In the genomic region with DNA sequence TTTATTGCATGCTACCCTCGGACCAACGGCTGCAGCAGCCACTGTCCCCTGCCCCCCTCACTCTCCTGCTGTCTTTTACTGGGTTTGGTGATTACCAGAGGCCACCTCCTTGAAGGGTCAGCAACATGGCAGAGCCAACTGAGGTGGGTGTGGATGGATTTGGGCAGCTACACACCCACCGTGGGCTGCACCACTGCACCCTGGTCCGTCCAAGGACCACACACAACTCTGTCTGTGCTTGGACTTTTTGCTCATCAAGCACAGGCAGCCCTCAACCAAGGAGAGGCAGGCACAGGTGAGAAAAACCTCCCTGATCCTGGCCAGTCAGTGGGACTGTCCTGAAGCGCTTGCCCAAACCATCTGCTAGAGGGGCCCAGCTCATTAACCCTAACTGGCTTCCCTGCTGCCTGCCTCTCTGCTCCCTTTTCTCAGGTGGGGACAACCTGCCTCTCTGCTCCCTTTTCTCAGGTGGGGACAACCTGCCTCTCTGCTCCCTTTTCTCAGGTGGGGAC, we compare ENCODE assay signal across 20 cellular contexts.
"Had no signal": no experiment of that assay in that cellular context is flagged by ENCODE, and none has a peak within 500 bp of the region (broad histone marks: within the 10 kb centered on the region; RNA-seq: fewer than 3 reads in every experiment).

No MANE protein-coding gene starts in this region.

- H3K4me3 ChIP-seq: MG63, Peyer's patch, SJCRH30 had no signal

- FAIRE-seq: HTR-8/SVneo had no signal

- DNase-seq: KBM-7, MG63, NCI-H1092, NCI-H1105 treated with DMSO at 0.1 percent for 48 hours, NCI-H1417 treated with DMSO at 0.1 percent for 48 hours, NCI-H146, NCI-H1694 treated with DMSO at 0.1 percent for 48 hours, NCI-H1930, NCI-H2081, NCI-H2107, NCI-H2227 treated with DMSO at 0.1 percent for 48 hours, NCI-H524, NCI-H526 treated with DMSO at 0.1 percent for 48 hours, NCI-H774, PC-3, Peyer's patch, SHP77 treated with DMSO at 0.1 percent for 48 hours, SJCRH30 had no signal

- H3K36me3 ChIP-seq: MG63, Peyer's patch, SJCRH30 had no signal

- H3K9me3 ChIP-seq: MG63, Peyer's patch, SJCRH30 had no signal

- H3K4me1 ChIP-seq: Peyer's patch, SJCRH30 had no signal

- H3K27ac ChIP-seq: HL-60, Peyer's patch, SJCRH30 had no signal

- H3K27me3 ChIP-seq: MG63, Peyer's patch, SJCRH30 had no signal
